In the genomic region with DNA sequence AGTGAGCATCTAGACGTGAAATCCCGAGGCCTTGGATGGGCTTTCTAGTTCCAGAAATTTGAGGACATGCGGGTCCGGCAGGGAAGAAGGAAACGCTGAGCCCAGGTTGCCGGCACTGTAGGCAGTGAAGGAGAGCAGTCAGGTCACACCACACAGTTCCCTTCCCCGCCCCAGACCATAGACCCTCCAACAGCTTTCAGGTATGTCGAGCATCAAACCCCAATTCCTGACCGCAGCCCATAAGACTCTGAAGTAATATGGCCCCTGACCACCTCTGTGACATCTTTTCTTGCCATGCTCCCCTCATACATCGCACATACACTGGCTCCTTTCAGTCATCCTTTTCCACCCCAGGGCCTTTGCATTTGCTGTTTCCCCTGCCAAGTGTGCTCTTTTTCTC, we compare ENCODE assay signal across 22 cellular contexts. TPM values are rescaled to one million over a fixed set of nuclear protein-coding genes. Genes with fewer than 3 reads are reported as not detected.
"Had no signal": no experiment of that assay in that cellular context is flagged by ENCODE, and none has a peak within 500 bp of the region (broad histone marks: within the 10 kb centered on the region; RNA-seq: fewer than 3 reads in every experiment).

No MANE protein-coding gene starts in this region.

- H3K4me3 ChIP-seq: dorsolateral prefrontal cortex, esophagus muscularis mucosa, gastrocnemius medialis, heart right ventricle, mucosa of descending colon, neural progenitor cell, prostate gland, right lobe of liver, tibial artery, upper lobe of right lung had no signal

- H3K9ac ChIP-seq: neural progenitor cell, parathyroid adenoma had no signal

- H3K9me3 Mint-ChIP-seq: central memory CD8-positive, alpha-beta T cell; naive thymus-derived CD8-positive, alpha-beta T cell had no signal

- ATAC-seq: gastrocnemius medialis; heart right ventricle; left lobe of liver; mucosa of descending colon; naive thymus-derived CD8-positive, alpha-beta T cell; right lobe of liver; upper lobe of right lung had no signal

- H3K9me3 ChIP-seq: esophagus muscularis mucosa, gastrocnemius medialis, heart right ventricle, mucosa of descending colon, prostate gland, right lobe of liver, tibial artery, upper lobe of right lung had no signal

- H3K27me3 Mint-ChIP-seq: central memory CD8-positive, alpha-beta T cell had no signal

- H3K4me3 Mint-ChIP-seq: naive thymus-derived CD8-positive, alpha-beta T cell; neural progenitor cell had no signal

- DNase-seq: cortex of kidney; dorsolateral prefrontal cortex; effector CD8-positive, alpha-beta T cell; gastrocnemius medialis; heart right ventricle; hypothalamus; islet precursor cell; mammary epithelial cell; mucosa of descending colon; naive thymus-derived CD8-positive, alpha-beta T cell; occipital lobe; right lobe of liver; stimulated activated naive CD4-positive, alpha-beta T cell; tibial artery; upper lobe of right lung had no signal

- H3K4me1 ChIP-seq: gastrocnemius medialis, neural progenitor cell, parathyroid adenoma, prostate gland, right lobe of liver, tibial artery, upper lobe of right lung had no signal

- H3K36me3 Mint-ChIP-seq: naive thymus-derived CD8-positive, alpha-beta T cell; neural progenitor cell had no signal

- H3K27ac ChIP-seq: dorsolateral prefrontal cortex, epithelial cell of prostate, gastrocnemius medialis, neural progenitor cell, parathyroid adenoma, prostate gland, right lobe of liver, tibial artery, upper lobe of right lung had no signal

- H3K36me3 ChIP-seq: esophagus muscularis mucosa, gastrocnemius medialis, heart right ventricle, neural progenitor cell, prostate gland, right lobe of liver, tibial artery, upper lobe of right lung had no signal

- H3K27me3 ChIP-seq: esophagus muscularis mucosa, gastrocnemius medialis, neural progenitor cell, right lobe of liver, tibial artery, upper lobe of right lung had no signal

- H3K27ac Mint-ChIP-seq: neural progenitor cell had no signal

- H3K4me2 ChIP-seq: neural progenitor cell had no signal

RNA-seq across cellular contexts. Expression of gene RTL5, which starts 23.0 kb away (rescaled TPM):
- polyA plus RNA-seq: naive thymus-derived CD8-positive, alpha-beta T cell had no signal
